1 cellular context compared by ENCODE assay signal in the genomic region with DNA sequence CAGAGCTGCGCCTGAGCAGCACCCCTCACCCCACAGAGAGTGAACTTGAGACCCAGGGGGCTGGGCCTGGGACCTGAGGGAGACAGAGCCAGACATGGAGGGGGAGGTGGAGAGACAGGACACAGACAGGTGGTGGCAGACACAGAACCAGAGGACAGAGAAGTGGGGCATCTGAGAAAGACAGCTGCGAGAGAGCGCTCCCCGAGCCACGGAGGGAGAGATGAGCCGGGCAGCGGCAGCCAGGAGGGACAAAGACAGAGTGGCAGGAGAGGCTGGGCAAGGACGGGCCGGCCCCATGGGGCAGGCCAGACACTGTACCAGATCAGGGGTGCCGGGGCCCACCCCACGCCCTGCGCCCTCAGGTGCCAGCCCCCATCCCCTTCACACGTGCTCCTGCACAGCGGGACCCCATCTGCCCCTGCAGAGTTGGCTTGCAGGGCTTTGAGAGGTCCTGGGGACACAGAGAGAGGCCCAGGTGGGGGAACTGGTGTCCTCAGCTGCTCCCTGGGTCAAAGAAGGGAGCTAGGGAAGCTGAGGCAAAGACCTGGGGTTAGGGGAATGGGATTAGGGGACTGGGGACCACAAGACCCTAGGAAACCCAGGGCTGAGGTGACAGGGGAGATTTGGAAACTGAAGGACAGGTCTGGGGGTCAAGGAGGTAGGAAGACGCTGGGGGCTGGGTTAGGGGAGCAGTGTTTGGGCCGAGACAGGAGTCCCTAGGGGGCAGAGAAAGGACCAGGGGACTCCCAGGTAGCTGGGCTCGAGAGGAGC.
TF ChIP-seq lines count a peak whose summit lies in the region.

No MANE protein-coding gene starts in this region.

TF ChIP-seq in HepG2, 621 proteins besides CTCF, POLR2A, EP300 and RAD21 (continued from another document):
- 0 out of 2 replicates have a peak, but pooled peaks have one; percentile 18 for TF ChIP-seq PHF8 (CRISPR knock-in tag; IDR thresholded peaks at IDR 0.05)
- 0 out of 2 replicates have a peak, but pooled peaks have one; percentile 36 for TF ChIP-seq ZNF292 (CRISPR knock-in tag; IDR thresholded peaks at IDR 0.05; ENCODE audit: borderline replicate concordance, low read depth)
- no peak for TF ChIP-seq TBL1XR1 (IDR thresholded peaks at IDR 0.05; ENCODE audit: borderline replicate concordance, low read length, partially characterized antibody)
